Comparison of ENCODE assay signal across 10 cellular contexts in the genomic region with DNA sequence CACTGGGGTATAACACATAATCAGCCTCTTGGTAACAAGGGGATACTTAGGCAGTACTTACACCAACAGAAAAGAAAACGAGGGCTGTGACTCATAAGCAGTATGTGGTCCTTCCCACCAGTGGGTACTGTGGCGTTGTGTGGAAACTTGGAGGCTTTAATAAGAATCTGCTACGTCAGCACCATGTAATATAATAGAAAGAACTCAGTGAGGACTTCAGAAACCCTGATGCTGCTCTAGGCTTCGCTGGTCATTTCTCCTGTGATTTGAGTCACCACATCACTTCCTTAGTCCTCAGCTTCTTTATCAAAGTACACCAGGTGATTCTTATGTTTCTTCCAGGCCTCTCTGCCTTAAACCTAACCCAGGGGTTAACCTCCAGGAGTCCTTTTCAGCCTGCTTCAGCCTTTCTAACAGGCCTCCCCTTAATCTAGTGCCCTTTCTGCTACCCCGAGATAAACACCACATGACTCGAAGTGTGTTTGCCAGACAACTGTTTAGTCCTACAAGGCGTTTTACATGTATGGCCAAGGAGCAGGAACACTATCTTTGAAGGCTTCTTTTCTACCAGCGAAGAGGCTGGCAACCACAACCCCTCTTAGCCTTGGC.
DNase-seq lines count a peak whose midpoint lies in the region; ATAC-seq and TF ChIP-seq lines count a peak whose summit lies in the region.
"Had no signal": no experiment of that assay in that cellular context is flagged by ENCODE, and none has a peak within 500 bp of the region (broad histone marks: within the 10 kb centered on the region; RNA-seq: fewer than 3 reads in every experiment).

No MANE protein-coding gene starts in this region.

- ATAC-seq in GM21381 (IDR thresholded peaks at IDR 0.05; ENCODE audit: unreplicated experiment) (peak; percentile 61), left cardiac atrium (peak; percentile 80)
- ATAC-seq: HCT116 had no signal

- H3K27me3 ChIP-seq in Karpas-422 (ENCODE audit: low read length) (no peaks in the 10 kb centered on the region), prostate gland (replicated peaks; ENCODE audit: insufficient read depth) (no peaks in the 10 kb centered on the region)

- H3K27ac Mint-ChIP-seq in CD14-positive monocyte = peak overlapping the region in 6 of 7 donors; percentile 31 to 89 (median 72)
- peak overlapping the region; percentile 98 for H3K27ac Mint-ChIP-seq in activated T-helper 1 cell treated with anti-CD3 and anti-CD28 coated beads, Interleukin-12 subunit alpha, Interleukin-12 subunit beta, Interleukin-2, Interleukin-4 antibody, amounts not matched to agents 30 ng/mL and 10 ng/mL and 1 ng/mL, durations not matched to agents 14 hours and 24 hours and 36 hours

- no peaks in the 10 kb centered on the region for H4K20me1 ChIP-seq in Karpas-422 (ENCODE audit: insufficient read depth, low read depth, low read length)

- TF ChIP-seq CTCF in CD14-positive monocyte (IDR thresholded peaks at IDR 0.05) = peak; percentile 17
- no peak for TF ChIP-seq CTCF in prostate gland (IDR thresholded peaks at IDR 0.05)

- peaks cover 0 to 2% (median 0%) of the 10 kb centered on the region in 3 donors for H3K27me3 Mint-ChIP-seq in CD14-positive monocyte (ENCODE audit: low read depth in 3 of 3)
- no peaks in the 10 kb centered on the region for H3K27me3 Mint-ChIP-seq in activated T-helper 1 cell treated with anti-CD3 and anti-CD28 coated beads, Interleukin-12 subunit alpha, Interleukin-12 subunit beta, Interleukin-2, Interleukin-4 antibody, amounts not matched to agents 30 ng/mL and 10 ng/mL and 1 ng/mL, durations not matched to agents 14 hours and 24 hours and 36 hours (ENCODE audit: insufficient read depth)

- DNase-seq in CD14-positive monocyte (ENCODE audit: low spot score) = peak; percentile 51
- no peak for DNase-seq in Karpas-422
- peak; percentile 67 for DNase-seq in activated T-helper 1 cell treated with anti-CD3 and anti-CD28 coated beads, Interleukin-12 subunit alpha, Interleukin-12 subunit beta, Interleukin-2, Interleukin-4 antibody, amounts not matched to agents 30 ng/mL and 10 ng/mL and 1 ng/mL, durations not matched to agents 14 hours and 24 hours and 36 hours (ENCODE audit: low spot score)
- DNase-seq in left cardiac atrium = peak; percentile 47
- DNase-seq in stimulated activated CD4-positive, alpha-beta T cell treated with anti-CD3 and anti-CD28 coated beads, TNF-alpha, amount 100 ng/mL, for 24 hours (ENCODE audit: low read depth in 3 of 3) = peak in 2 of 3 experiments; percentile 55 to 57
- no peak for DNase-seq in prostate gland (ENCODE audit: low spot score)
- no peak for DNase-seq in HT-29 (ENCODE audit: low spot score)

- no peak overlapping the region for H2AFZ ChIP-seq in Karpas-422 (ENCODE audit: low read length)

- H3K4me3 Mint-ChIP-seq in CD14-positive monocyte = no peak overlapping the region
- H3K4me3 Mint-ChIP-seq in activated T-helper 1 cell treated with anti-CD3 and anti-CD28 coated beads, Interleukin-12 subunit alpha, Interleukin-12 subunit beta, Interleukin-2, Interleukin-4 antibody, amounts not matched to agents 30 ng/mL and 10 ng/mL and 1 ng/mL, durations not matched to agents 14 hours and 24 hours and 36 hours = peak overlapping the region; percentile 74
- H3K4me3 Mint-ChIP-seq: neural crest cell had no signal

- no peak overlapping the region for H3K9ac ChIP-seq in Karpas-422 (ENCODE audit: low read length)

- no peak overlapping the region for H3K4me2 ChIP-seq in Karpas-422 (ENCODE audit: low read depth, low read length, poor library complexity, severe bottlenecking)

- peaks cover 99% of the 10 kb centered on the region for H3K79me2 ChIP-seq in Karpas-422 (ENCODE audit: low read length)

- H3K4me3 ChIP-seq in Karpas-422 (ENCODE audit: low read length) = no peak overlapping the region
- no peak overlapping the region for H3K4me3 ChIP-seq in prostate gland

- H3K4me1 Mint-ChIP-seq in CD14-positive monocyte = peaks cover 43% of the 10 kb centered on the region
- H3K4me1 Mint-ChIP-seq in activated T-helper 1 cell treated with anti-CD3 and anti-CD28 coated beads, Interleukin-12 subunit alpha, Interleukin-12 subunit beta, Interleukin-2, Interleukin-4 antibody, amounts not matched to agents 30 ng/mL and 10 ng/mL and 1 ng/mL, durations not matched to agents 14 hours and 24 hours and 36 hours (ENCODE audit: low read depth) = peaks cover 84% of the 10 kb centered on the region

- H3K9me3 Mint-ChIP-seq in CD14-positive monocyte = no peaks in the 10 kb centered on the region
- H3K9me3 Mint-ChIP-seq in activated T-helper 1 cell treated with anti-CD3 and anti-CD28 coated beads, Interleukin-12 subunit alpha, Interleukin-12 subunit beta, Interleukin-2, Interleukin-4 antibody, amounts not matched to agents 30 ng/mL and 10 ng/mL and 1 ng/mL, durations not matched to agents 14 hours and 24 hours and 36 hours = no peaks in the 10 kb centered on the region
- H3K9me3 Mint-ChIP-seq: neural crest cell had no signal

- H3K9me2 ChIP-seq in Karpas-422 (replicated peaks; ENCODE audit: insufficient read depth, low read length) = no peaks in the 10 kb centered on the region

- 81% methylated on average over 8 of the region's 8 CpGs for WGBS in prostate gland

- H3K27ac ChIP-seq in Karpas-422 (ENCODE audit: low read length) (peak overlapping the region; percentile 71), prostate gland (peak overlapping the region in 1 of 2 donors; percentile 37)

- no peak for TF ChIP-seq POLR2A in prostate gland (IDR thresholded peaks at IDR 0.05)

- H3K9me3 ChIP-seq in Karpas-422 (ENCODE audit: low read length) (no peaks in the 10 kb centered on the region), prostate gland (no peaks in the 10 kb centered on the region)

- H3K36me3 ChIP-seq in Karpas-422 (ENCODE audit: insufficient read depth, low read length) (0 out of 2 replicates have a peak, but pooled peaks cover 4% of the 10 kb centered on the region), prostate gland (no peaks in the 10 kb centered on the region)

- H3K36me3 Mint-ChIP-seq in CD14-positive monocyte = peaks cover 47 to 56% of the 10 kb centered on the region in 2 donors
- peaks cover 42% of the 10 kb centered on the region for H3K36me3 Mint-ChIP-seq in activated T-helper 1 cell treated with anti-CD3 and anti-CD28 coated beads, Interleukin-12 subunit alpha, Interleukin-12 subunit beta, Interleukin-2, Interleukin-4 antibody, amounts not matched to agents 30 ng/mL and 10 ng/mL and 1 ng/mL, durations not matched to agents 14 hours and 24 hours and 36 hours (ENCODE audit: low read depth)

- intact Hi-C loops in CD14-positive monocyte (cut with micrococcal nuclease) (loop anchor here in 1 of 2 donors (2.0 to 10.0 kb wide), 2 partner anchors 70 to 192 kb away; a partner anchor contains a TSS), left cardiac atrium (cut with DNase I) (loop anchor here in 1 of 2 donors (5.0 kb wide), 1 partner anchor 68 kb away; a partner anchor contains a TSS), prostate gland (cut with DNase I) (no loop called here)
- intact Hi-C loops in activated T-helper 1 cell treated with anti-CD3 and anti-CD28 coated beads, Interleukin-12 subunit alpha, Interleukin-12 subunit beta, Interleukin-2, Interleukin-4 antibody, amounts not matched to agents 30 ng/mL and 10 ng/mL and 1 ng/mL, durations not matched to agents 14 hours and 24 hours and 36 hours (cut with micrococcal nuclease) = loop anchor here (1.0 kb wide), 13 partner anchors 9 to 239 kb away; no protein-coding TSS in a partner anchor

- H3K4me1 ChIP-seq in Karpas-422 (ENCODE audit: low read length) = peaks cover 76% of the 10 kb centered on the region
- H3K4me1 ChIP-seq in prostate gland (replicated peaks) = no peaks in the 10 kb centered on the region

Comparison
In these comparisons a context has a peak if more than half of its experiments do, and no peak if none do; other contexts are left out.
1. DNase-seq: peak in CD14-positive monocyte (single experiment), activated T-helper 1 cell treated with anti-CD3 and anti-CD28 coated beads, Interleukin-12 subunit alpha, Interleukin-12 subunit beta, Interleukin-2, Interleukin-4 antibody, amounts not matched to agents 30 ng/mL and 10 ng/mL and 1 ng/mL, durations not matched to agents 14 hours and 24 hours and 36 hours (single experiment), left cardiac atrium (single experiment) and stimulated activated CD4-positive, alpha-beta T cell treated with anti-CD3 and anti-CD28 coated beads, TNF-alpha, amount 100 ng/mL, for 24 hours (2 of 3); none in Karpas-422 (single experiment), prostate gland (single experiment) and HT-29 (single experiment).